19 cellular contexts compared by ENCODE assay signal in the genomic region with DNA sequence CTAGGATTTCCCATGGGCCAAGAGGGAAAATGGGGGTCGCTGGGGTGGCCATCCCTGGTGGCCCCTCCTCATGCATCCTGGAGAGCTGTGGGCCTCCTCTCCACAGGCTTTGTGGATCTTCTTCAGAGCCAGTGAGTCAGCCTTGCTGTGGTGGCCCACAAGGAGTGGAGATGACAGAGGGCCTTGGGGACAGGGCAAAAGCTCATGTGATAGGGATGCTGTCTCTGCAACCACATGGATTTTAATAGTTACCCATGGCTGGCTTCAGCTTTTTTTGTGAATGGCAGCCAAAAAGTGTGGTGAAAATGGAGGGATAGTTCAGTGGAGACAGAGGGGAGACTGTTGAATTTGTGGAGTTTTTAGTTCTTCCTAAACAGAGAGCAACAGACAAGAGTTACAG. TPM values are rescaled to one million over a fixed set of nuclear protein-coding genes. Genes with fewer than 3 reads are reported as not detected.
A peak's percentile ranks its signal among the peaks of the same experiment; 100 is the strongest.
DNase-seq lines count a peak whose midpoint lies in the region; ATAC-seq, FAIRE-seq and TF ChIP-seq lines count a peak whose summit lies in the region.
"Had no signal": no experiment of that assay in that cellular context is flagged by ENCODE, and none has a peak within 500 bp of the region (broad histone marks: within the 10 kb centered on the region; RNA-seq: fewer than 3 reads in every experiment).

No MANE protein-coding gene starts in this region.

- 0% methylated on average over 1 of the region's 1 CpG for WGBS in HepG2 (ENCODE audit: low lambda C conversion rate)
- 80% methylated on average over 1 of the region's 1 CpG for WGBS in mesenchymal stem cell
- 75 to 85% methylated on average over 1 of the region's 1 CpG for WGBS in heart right ventricle, 2 donors
- WGBS in small intestine, 3 donors = 79 to 83% (median 80%) methylated on average over 1 of the region's 1 CpG

- no peak overlapping the region for H3K18ac ChIP-seq in mesenchymal stem cell (ENCODE audit: low read depth in 1 of 2, low read length in 2 of 2)

- H3K79me1 ChIP-seq in mesenchymal stem cell (replicated peaks; ENCODE audit: low read length, poor library complexity, severe bottlenecking) = no peaks in the 10 kb centered on the region

- no peak for TF ChIP-seq POLR2A in HepG2 (IDR thresholded peaks at IDR 0.05; ENCODE audit: insufficient read depth in 1 of 2, low read depth in 2 of 2, low read length in 2 of 2)

- CTCF ChIA-PET in HepG2 (lab: Yijun Ruan, JAX; ENCODE audit: low intra/inter-chr PET ratio, low total read pairs) = interaction anchor here (1.1 kb wide), 2 partner anchors 38 to 83 kb away, joined by 3 to 4 read pairs; no protein-coding TSS in a partner anchor

- peaks cover 55% of the 10 kb centered on the region for H4K20me1 ChIP-seq in HepG2 (ENCODE audit: insufficient read depth, low read length)

- H3K23ac ChIP-seq in mesenchymal stem cell (ENCODE audit: low read length in 2 of 2) = no peak overlapping the region

- H4K91ac ChIP-seq in mesenchymal stem cell (ENCODE audit: low read length) = no peak overlapping the region

- intact Hi-C loops in HepG2 (cut with micrococcal nuclease; ENCODE audit: unreplicated experiment) (loop anchor here (5.0 kb wide), 1 partner anchor 60 kb away; the partner anchor contains the start of gene SRPRB), heart right ventricle (cut with DNase I) (no loop called here)

- H3K27ac ChIP-seq in cingulate gyrus (ENCODE audit: low read depth, low read length) = peak overlapping the region; percentile 96
- H3K27ac ChIP-seq in HepG2 (ENCODE audit: extremely low read length, insufficient read depth, low read length) = peak overlapping the region; percentile 90
- H3K27ac ChIP-seq in mesenchymal stem cell (ENCODE audit: low read length, poor library complexity, severe bottlenecking) = no peak overlapping the region
- H3K27ac ChIP-seq in heart right ventricle = no peak overlapping the region
- no peak overlapping the region for H3K27ac ChIP-seq in small intestine (ENCODE audit: low read depth in 1 of 2, low read length in 1 of 2)

- BruUV-seq in HepG2 (replicated peaks; lab: Mats Ljungman, UMichigan) = no TSS peak

- H3K4me2 ChIP-seq in HepG2 (ENCODE audit: low read depth, low read length) (peak overlapping the region; percentile 80), mesenchymal stem cell (ENCODE audit: low read length, poor library complexity, severe bottlenecking) (no peak overlapping the region)

- H2BK12ac ChIP-seq in mesenchymal stem cell (ENCODE audit: low read length in 2 of 2) = no peak overlapping the region

- peaks cover 0 to 3% of the 10 kb centered on the region in 2 experiments; a peak in 1 of 5 replicates for H3K27me3 ChIP-seq in HepG2 (ENCODE audit: control insufficient read depth in 1 of 2, insufficient read depth in 2 of 2, low read length in 2 of 2)
- H3K27me3 ChIP-seq in mesenchymal stem cell (ENCODE audit: control insufficient read depth in 1 of 2, insufficient read depth in 1 of 2, low read length in 2 of 2) = peaks cover 5 to 70% of the 10 kb centered on the region in 2 experiments
- H3K27me3 ChIP-seq in heart right ventricle = peaks cover 0 to 43% (median 22%) of the 10 kb centered on the region in 7 donors
- H3K27me3 ChIP-seq in small intestine (ENCODE audit: control insufficient read depth in 2 of 2, insufficient read depth in 2 of 2, low read length in 2 of 2) = peaks cover 0 to 8% of the 10 kb centered on the region in 2 donors

- no peak overlapping the region for H2BK5ac ChIP-seq in mesenchymal stem cell (ENCODE audit: low read depth, low read length, poor library complexity, severe bottlenecking)

- ATAC-seq in HepG2 = no peak
- ATAC-seq in heart right ventricle = no peak
- ATAC-seq: GM12878 had no signal

- TF ChIP-seq CTCF in HepG2 (CRISPR knock-in tag; IDR thresholded peaks at IDR 0.05) (no peak), heart right ventricle (IDR thresholded peaks at IDR 0.05) (no peak)

- H3K9ac ChIP-seq in HepG2 (ENCODE audit: insufficient read depth, low read depth, low read length) (peak overlapping the region; percentile 91), mesenchymal stem cell (ENCODE audit: low read length) (no peak overlapping the region)

- FAIRE-seq in HepG2 (lab: Jason Lieb, UNC) (no peak), small intestine (lab: Jason Lieb, UNC) (no peak)
- FAIRE-seq: A204.1, GM12878, GM18507, HTR-8/SVneo had no signal

- in situ Hi-C loops in HepG2 (cut with HindIII; ENCODE audit: extremely low pct_ligation_motif_present, low pct_unique_long_range_greater_than_20kb) = loop anchor here (5.0 kb wide), 1 partner anchor 85 kb away; the partner anchor contains the start of gene TOPBP1

- DNase-seq in HepG2 (ENCODE audit: low spot score) (no peak), pons (ENCODE audit: low spot score) (peak; percentile 32), mesenchymal stem cell (no peak), heart right ventricle (no peak), small intestine (no peak)
- no peak for DNase-seq in stimulated activated CD4-positive, alpha-beta T cell treated with anti-CD3 and anti-CD28 coated beads, Interleukin-2, amount 100 ng/mL, for 24 hours
- DNase-seq: Calu3; CD4-positive, alpha-beta T cell; DMS 273 treated with DMSO at 0.1 percent for 48 hours; DMS79; GOT3; HCEC 1CT; HFFc6 had no signal

- H3K9me3 ChIP-seq in HepG2 (ENCODE audit: low read length) (no peaks in the 10 kb centered on the region), mesenchymal stem cell (ENCODE audit: control insufficient read depth, low read length) (no peaks in the 10 kb centered on the region), heart right ventricle (no peaks in the 10 kb centered on the region), small intestine (ENCODE audit: control insufficient read depth, low read depth) (no peaks in the 10 kb centered on the region)

- H3K36me3 ChIP-seq in HepG2 (replicated peaks in 1 of 2; ENCODE audit: control insufficient read depth in 1 of 2, insufficient read depth in 2 of 2, low read length in 2 of 2) (peaks cover 5 to 36% of the 10 kb centered on the region in 2 experiments; a peak in 4 of 5 replicates), mesenchymal stem cell (ENCODE audit: control insufficient read depth in 1 of 2, insufficient read depth in 2 of 2, low read depth in 1 of 2, low read length in 2 of 2) (no peaks in the 10 kb centered on the region), heart right ventricle (no peaks in the 10 kb centered on the region), small intestine (ENCODE audit: control insufficient read depth in 2 of 2, insufficient read depth in 2 of 2, low read length in 2 of 2) (no peaks in the 10 kb centered on the region)

- TF ChIP-seq RAD21 in HepG2 (CRISPR knock-in tag; IDR thresholded peaks at IDR 0.05) = no peak

- no peak overlapping the region for H2BK15ac ChIP-seq in mesenchymal stem cell (ENCODE audit: low read depth, poor library complexity, severe bottlenecking)

- POLR2A ChIA-PET in HepG2 (lab: Yijun Ruan, JAX) = interaction anchor here (1.6 to 7.5 kb wide), 5 partner anchors 8 to 86 kb away, joined by 5 to 271 read pairs (median 18); partner anchors contain the start of gene TOPBP1

- no peak overlapping the region for H2BK120ac ChIP-seq in mesenchymal stem cell (ENCODE audit: low read depth, low read length)

- H2AK5ac ChIP-seq in mesenchymal stem cell (ENCODE audit: low read length, severe bottlenecking) = no peak overlapping the region

- H3K4me1 ChIP-seq in HepG2 (ENCODE audit: insufficient read depth, low read length) (peaks cover 67% of the 10 kb centered on the region), mesenchymal stem cell (ENCODE audit: control insufficient read depth, insufficient read depth, low read depth, low read length) (no peaks in the 10 kb centered on the region), heart right ventricle (peaks cover 0 to 20% (median 7%) of the 10 kb centered on the region in 9 donors), small intestine (ENCODE audit: control insufficient read depth in 2 of 2, insufficient read depth in 1 of 2, low read depth in 1 of 2, low read length in 1 of 2) (no peaks in the 10 kb centered on the region)

- no peak overlapping the region for H3K4ac ChIP-seq in mesenchymal stem cell (ENCODE audit: low read depth in 1 of 2, low read length in 2 of 2)

- no peak overlapping the region for H3K14ac ChIP-seq in mesenchymal stem cell (ENCODE audit: low read length in 2 of 2)

- no peak overlapping the region for H2AFZ ChIP-seq in HepG2 (ENCODE audit: low read length)
- no peak overlapping the region for H2AFZ ChIP-seq in mesenchymal stem cell (ENCODE audit: low read depth, low read length)

- peaks cover 74% of the 10 kb centered on the region for H3K79me2 ChIP-seq in HepG2 (ENCODE audit: insufficient read depth, low read length)

- H4K8ac ChIP-seq in mesenchymal stem cell (ENCODE audit: low read length) = no peak overlapping the region

- no peak for TF ChIP-seq EP300 in HepG2 (IDR thresholded peaks at IDR 0.05; ENCODE audit: low read depth in 2 of 2, low read length in 2 of 2)
- no peak for TF ChIP-seq EP300 in HepG2 (CRISPR knock-in tag; IDR thresholded peaks at IDR 0.05; ENCODE audit: borderline replicate concordance)

- peak overlapping the region; percentile 85 to 94 (median 85) for H3K4me3 ChIP-seq in HepG2 (replicated peaks in 1 of 3; ENCODE audit: insufficient read depth in 1 of 3, low read depth in 2 of 3, low read length in 3 of 3)
- no peak overlapping the region for H3K4me3 ChIP-seq in mesenchymal stem cell (ENCODE audit: insufficient read depth in 1 of 2, low read depth in 1 of 2, low read length in 2 of 2)
- H3K4me3 ChIP-seq in heart right ventricle = no peak overlapping the region
- no peak overlapping the region for H3K4me3 ChIP-seq in small intestine (ENCODE audit: low read depth in 1 of 2, low read length in 2 of 2)
- H3K4me3 ChIP-seq: GM12878 had no signal

RNA-seq across cellular contexts. Expression of gene TF, which starts 1.2 kb away (rescaled TPM):
- total RNA-seq in HepG2 (2016; rRNA removed; fragmentation: Illumina TruSeq; extraction: Trizol) (4,983 and 10,074 TPM in 2 replicates), heart right ventricle (1 to 10 TPM in 8 of 10 donors, under 1 TPM in 2; 0.24 to 8.5 (median 3.5) TPM)
- 443 and 484 TPM in 2 replicates for total RNA-seq in HepG2 (2016; cell fraction: cytosol; rRNA removed; fragmentation: Illumina TruSeq; extraction: Trizol; ENCODE audit: low read depth)
- 4,851 and 10,104 TPM in 2 replicates for total RNA-seq in HepG2 (2016; cell fraction: insoluble cytoplasmic fraction; rRNA removed; fragmentation: Illumina TruSeq; extraction: Trizol)
- 957 and 1,048 TPM in 2 replicates for total RNA-seq in HepG2 (2016; cell fraction: membrane; rRNA removed; fragmentation: Illumina TruSeq; extraction: Trizol)
- 7,106 and 8,454 TPM in 2 replicates for total RNA-seq in HepG2 (2016; cell fraction: nucleus; rRNA removed; fragmentation: Illumina TruSeq; extraction: Trizol)
- polyA plus RNA-seq in HepG2 (2011; rRNA removed) (11,821 and 17,414 TPM in 2 replicates), heart right ventricle (10 to 100 TPM in 1 of 2 donors, 1 to 10 TPM in 1; 2.6 to 11.6 TPM), small intestine (1 to 10 TPM in 1 of 3 donors, under 1 TPM in 1, not detected in 1; under 0.01 to 5.6 TPM)
- polyA plus RNA-seq in HepG2 (2011; cell fraction: cytosol; rRNA removed) = 11,091 and 16,564 TPM in 2 replicates
- 7,213 and 10,181 TPM in 2 replicates for polyA plus RNA-seq in HepG2 (2011; cell fraction: nucleus; rRNA removed)
- 17,461 and 22,113 TPM in 2 replicates for polyA plus RNA-seq in HepG2 (2012)
- 537 and 560 TPM in 2 replicates for polyA plus RNA-seq in HepG2 (2016; cell fraction: cytosol; fragmentation: Illumina TruSeq; extraction: Trizol; ENCODE audit: low read depth)
- 3,671 and 3,676 TPM in 2 replicates for polyA plus RNA-seq in HepG2 (2016; cell fraction: insoluble cytoplasmic fraction; fragmentation: Illumina TruSeq; extraction: Trizol; ENCODE audit: low read depth)
- polyA plus RNA-seq in HepG2 (2016; cell fraction: membrane; fragmentation: Illumina TruSeq; extraction: Trizol; ENCODE audit: low read depth) = 614 and 667 TPM in 2 replicates
- 7,882 and 8,251 TPM in 2 replicates for polyA plus RNA-seq in HepG2 (2016; cell fraction: nucleus; fragmentation: Illumina TruSeq; extraction: Trizol; ENCODE audit: insufficient read depth, low read depth)
- polyA minus RNA-seq in HepG2 (2011; rRNA and poly(A)+ RNA removed; ENCODE audit: low replicate concordance) = 3.7 and 10,022 TPM in 2 replicates
- 4,700 and 8,142 TPM in 2 replicates for polyA minus RNA-seq in HepG2 (2011; cell fraction: cytosol; rRNA and poly(A)+ RNA removed)
- polyA minus RNA-seq in HepG2 (2011; cell fraction: nucleus; rRNA and poly(A)+ RNA removed) = 3,076 and 4,905 TPM in 2 replicates
- polyA plus RNA-seq in mesenchymal stem cell (2013, experiment 1 of 2) = 0.04 TPM
- 0.10 TPM for polyA plus RNA-seq in mesenchymal stem cell (2013, experiment 2 of 2)
- total RNA-seq: G401 had no signal

RNA-seq across cellular contexts. Expression of gene SRPRB, which starts 58.2 kb away (rescaled TPM):
- total RNA-seq in HepG2 (2016; rRNA removed; fragmentation: Illumina TruSeq; extraction: Trizol) (60.7 and 111 TPM in 2 replicates), heart right ventricle (10 to 100 TPM; 24.0 to 42.1 (median 27.0) TPM)
- total RNA-seq in HepG2 (2016; cell fraction: cytosol; rRNA removed; fragmentation: Illumina TruSeq; extraction: Trizol; ENCODE audit: low read depth) = 13.8 TPM in 2 replicates
- 69.0 and 109 TPM in 2 replicates for total RNA-seq in HepG2 (2016; cell fraction: insoluble cytoplasmic fraction; rRNA removed; fragmentation: Illumina TruSeq; extraction: Trizol)
- 24.3 and 25.9 TPM in 2 replicates for total RNA-seq in HepG2 (2016; cell fraction: membrane; rRNA removed; fragmentation: Illumina TruSeq; extraction: Trizol)
- total RNA-seq in HepG2 (2016; cell fraction: nucleus; rRNA removed; fragmentation: Illumina TruSeq; extraction: Trizol) = 90.1 and 90.9 TPM in 2 replicates
- polyA plus RNA-seq in HepG2 (2011; rRNA removed) (41.0 and 41.5 TPM in 2 replicates), heart right ventricle (10 to 100 TPM; 12.1 to 46.2 TPM), small intestine (10 to 100 TPM in 1 of 3 donors, 1 to 10 TPM in 2; 7.6 to 54.2 (median 9.2) TPM)
- 39.0 and 39.5 TPM in 2 replicates for polyA plus RNA-seq in HepG2 (2011; cell fraction: cytosol; rRNA removed)
- polyA plus RNA-seq in HepG2 (2011; cell fraction: nucleus; rRNA removed) = 22.7 and 31.2 TPM in 2 replicates
- 41.6 and 50.2 TPM in 2 replicates for polyA plus RNA-seq in HepG2 (2012)
- 13.4 and 13.9 TPM in 2 replicates for polyA plus RNA-seq in HepG2 (2016; cell fraction: cytosol; fragmentation: Illumina TruSeq; extraction: Trizol; ENCODE audit: low read depth)
- 53.6 and 54.8 TPM in 2 replicates for polyA plus RNA-seq in HepG2 (2016; cell fraction: insoluble cytoplasmic fraction; fragmentation: Illumina TruSeq; extraction: Trizol; ENCODE audit: low read depth)
- polyA plus RNA-seq in HepG2 (2016; cell fraction: membrane; fragmentation: Illumina TruSeq; extraction: Trizol; ENCODE audit: low read depth) = 13.7 and 13.9 TPM in 2 replicates
- 105 and 106 TPM in 2 replicates for polyA plus RNA-seq in HepG2 (2016; cell fraction: nucleus; fragmentation: Illumina TruSeq; extraction: Trizol; ENCODE audit: insufficient read depth, low read depth)
- 50.3 and 91.3 TPM in 2 replicates for polyA minus RNA-seq in HepG2 (2011; rRNA and poly(A)+ RNA removed; ENCODE audit: low replicate concordance)
- 52.6 and 69.3 TPM in 2 replicates for polyA minus RNA-seq in HepG2 (2011; cell fraction: cytosol; rRNA and poly(A)+ RNA removed)
- polyA minus RNA-seq in HepG2 (2011; cell fraction: nucleus; rRNA and poly(A)+ RNA removed) = 42.2 and 44.8 TPM in 2 replicates
- polyA plus RNA-seq in mesenchymal stem cell (2013, experiment 1 of 2) = 37.8 TPM
- polyA plus RNA-seq in mesenchymal stem cell (2013, experiment 2 of 2) = 40.2 TPM

Comparison
In these comparisons a context has a peak if more than half of its experiments do, and no peak if none do; other contexts are left out.
1. H3K27ac ChIP-seq: peak in cingulate gyrus (single experiment) and HepG2 (single experiment); none in mesenchymal stem cell (single experiment), heart right ventricle (0 of 10) and small intestine (0 of 2).
2. H3K4me3 ChIP-seq: peak in HepG2 (3 of 3); none in mesenchymal stem cell (0 of 2), heart right ventricle (0 of 10) and small intestine (0 of 2).
3. RNA of gene TF, which starts 1.2 kb away (polyA plus RNA-seq): 537 to 22,113 TPM in HepG2; 2.6 to 11.6 TPM in heart right ventricle and under 0.01 to 5.6 TPM in small intestine; every median in the first group is over 10 times any median in the second.